In the genomic region with DNA sequence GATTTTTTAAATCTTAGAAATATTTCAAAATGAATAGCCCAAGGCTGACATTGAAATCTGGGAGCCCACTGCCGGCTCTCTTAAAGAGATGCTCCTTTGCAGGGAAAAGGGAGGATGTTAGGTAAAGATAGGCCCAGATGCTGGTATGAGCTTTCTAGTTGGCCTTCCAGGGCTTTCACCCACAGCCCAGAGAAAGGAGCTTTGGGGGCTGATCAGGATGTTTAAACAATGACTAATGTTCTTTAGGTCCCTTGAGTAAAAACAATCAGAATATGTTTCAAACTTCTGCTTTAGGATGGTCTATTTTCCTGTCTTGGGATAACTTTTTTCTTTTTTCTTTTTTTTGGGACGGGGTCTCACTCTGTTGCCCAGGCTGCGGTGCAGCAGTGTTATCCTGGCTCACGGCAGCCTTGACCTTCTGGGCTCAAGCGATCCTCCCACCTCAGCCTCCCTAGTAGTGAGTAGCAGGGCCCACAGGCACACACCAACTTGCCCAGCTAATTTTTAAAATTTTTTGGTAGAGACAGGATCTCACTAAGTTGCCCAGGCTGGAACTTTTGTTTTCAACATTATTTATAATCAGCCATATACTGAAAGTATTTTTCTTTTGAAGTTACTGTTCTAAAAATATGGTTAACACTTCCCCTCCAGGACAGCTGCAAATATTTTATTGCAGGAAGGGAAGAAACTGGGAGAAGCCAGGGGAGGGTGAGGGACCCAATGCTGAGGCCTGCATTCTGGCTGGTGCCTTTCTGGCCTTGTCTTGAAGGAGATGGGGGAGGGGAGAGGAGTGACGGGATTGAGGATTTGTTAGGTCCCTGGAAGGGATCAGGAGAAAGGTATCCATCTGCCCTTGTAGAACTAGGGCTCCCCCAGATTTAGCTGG, we compare ENCODE assay signal across 13 cellular contexts.
DNase-seq lines count a peak whose midpoint lies in the region; ATAC-seq, FAIRE-seq and TF ChIP-seq lines count a peak whose summit lies in the region.
"Had no signal": no experiment of that assay in that cellular context is flagged by ENCODE, and none has a peak within 500 bp of the region (broad histone marks: within the 10 kb centered on the region; RNA-seq: fewer than 3 reads in every experiment).

No MANE protein-coding gene starts in this region.

- H3K4me1 Mint-ChIP-seq in HFFc6 (ENCODE audit: low read depth) = peaks cover 50% of the 10 kb centered on the region
- H3K4me1 Mint-ChIP-seq in stimulated activated naive B cell treated with anti-CD40 and anti-IgM and Interleukin-4, amounts not matched to agents 10 μg/mL and 1 μg/mL and 100 μg/mL, for 72 hours = peaks cover 45 to 87% of the 10 kb centered on the region in 2 donors

- no peak overlapping the region for H3K27ac ChIP-seq in small intestine (ENCODE audit: low read depth in 1 of 2, low read length in 1 of 2)

- peaks cover 25% of the 10 kb centered on the region for H3K4me1 ChIP-seq in adipocyte (ENCODE audit: control insufficient read depth, insufficient read depth, low read length)
- H3K4me1 ChIP-seq in small intestine (ENCODE audit: control insufficient read depth in 2 of 2, insufficient read depth in 1 of 2, low read depth in 1 of 2, low read length in 1 of 2) = peaks cover 12 to 13% of the 10 kb centered on the region in 2 donors

- no peaks in the 10 kb centered on the region for H3K27me3 ChIP-seq in adipocyte (replicated peaks; ENCODE audit: control insufficient read depth, insufficient read depth, low read length)
- H3K27me3 ChIP-seq in small intestine (ENCODE audit: control insufficient read depth in 2 of 2, insufficient read depth in 2 of 2, low read length in 2 of 2) = no peaks in the 10 kb centered on the region

- ATAC-seq in stimulated activated naive B cell treated with anti-CD40 and anti-IgM and Interleukin-4, amounts not matched to agents 10 μg/mL and 1 μg/mL and 100 μg/mL, for 72 hours (replicated peaks) = no peak
- ATAC-seq in GM21528 (IDR thresholded peaks at IDR 0.05; ENCODE audit: low FRiP score, unreplicated experiment) (no peak), GM19324 (IDR thresholded peaks at IDR 0.05; ENCODE audit: low FRiP score, unreplicated experiment) (no peak)

- TF ChIP-seq CTCF in HFFc6 (IDR thresholded peaks at IDR 0.05) = no peak

- H3K9me3 ChIP-seq in adipocyte (ENCODE audit: control insufficient read depth, low read length) (no peaks in the 10 kb centered on the region), small intestine (ENCODE audit: control insufficient read depth, low read depth) (no peaks in the 10 kb centered on the region)

- no peak overlapping the region for H3K4me3 ChIP-seq in adipocyte (ENCODE audit: low read length)
- H3K4me3 ChIP-seq in iPS-11a (ENCODE audit: low read depth, low read length) = peak overlapping the region; percentile 4
- peak overlapping the region in 1 of 2 donors; percentile 65 for H3K4me3 ChIP-seq in small intestine (ENCODE audit: low read depth in 1 of 2, low read length in 2 of 2)

- H3K36me3 ChIP-seq in adipocyte (ENCODE audit: control insufficient read depth, insufficient read depth, low read length, severe bottlenecking) (no peaks in the 10 kb centered on the region), small intestine (ENCODE audit: control insufficient read depth in 2 of 2, insufficient read depth in 2 of 2, low read length in 2 of 2) (no peaks in the 10 kb centered on the region)

- DNase-seq in HFFc6 (peak; percentile 18), adipocyte (ENCODE audit: low read depth) (peak; percentile 46), small intestine (no peak), NCI-H146 (lab: John Stamatoyannopoulos, UW) (no peak)
- DNase-seq in stimulated activated naive B cell treated with anti-CD40 and anti-IgM and Interleukin-4, amounts not matched to agents 10 μg/mL and 1 μg/mL and 100 μg/mL, for 72 hours = no peak
- DNase-seq: activated CD8-positive, alpha-beta memory T cell treated with anti-CD3 and anti-CD28 coated beads, Interleukin-2, amount 50 U/mL, for 48 hours; NCI-H1092 treated with DMSO at 0.1 percent for 48 hours; stimulated activated naive CD4-positive, alpha-beta T cell treated with Interleukin-2 at 50 U/mL for 16 hours; T-helper 9 cell had no signal

- peaks cover 2% of the 10 kb centered on the region for H3K27me3 Mint-ChIP-seq in HFFc6 (ENCODE audit: insufficient read depth)
- no peaks in the 10 kb centered on the region for H3K27me3 Mint-ChIP-seq in stimulated activated naive B cell treated with anti-CD40 and anti-IgM and Interleukin-4, amounts not matched to agents 10 μg/mL and 1 μg/mL and 100 μg/mL, for 72 hours

- H3K9me3 Mint-ChIP-seq in HFFc6 = no peaks in the 10 kb centered on the region
- no peaks in the 10 kb centered on the region for H3K9me3 Mint-ChIP-seq in stimulated activated naive B cell treated with anti-CD40 and anti-IgM and Interleukin-4, amounts not matched to agents 10 μg/mL and 1 μg/mL and 100 μg/mL, for 72 hours

- H3K4me3 Mint-ChIP-seq in HFFc6 = peak overlapping the region; percentile 32; the same call in 1 of the 2 replicates
- no peak overlapping the region for H3K4me3 Mint-ChIP-seq in stimulated activated naive B cell treated with anti-CD40 and anti-IgM and Interleukin-4, amounts not matched to agents 10 μg/mL and 1 μg/mL and 100 μg/mL, for 72 hours

- H3K27ac Mint-ChIP-seq in HFFc6 = peak overlapping the region; percentile 52; the same call in 1 of the 2 replicates
- peak overlapping the region; percentile 25 for H3K27ac Mint-ChIP-seq in stimulated activated naive B cell treated with anti-CD40 and anti-IgM and Interleukin-4, amounts not matched to agents 10 μg/mL and 1 μg/mL and 100 μg/mL, for 72 hours

- no peak overlapping the region for H3K9ac ChIP-seq in adipocyte (ENCODE audit: low read length)

- 71 to 88% (median 79%) methylated on average over 6 of the region's 6 CpGs for WGBS in small intestine, 3 donors

- no peaks in the 10 kb centered on the region for H3K36me3 Mint-ChIP-seq in HFFc6 (ENCODE audit: low read depth)
- peaks cover 15 to 23% of the 10 kb centered on the region in 2 donors for H3K36me3 Mint-ChIP-seq in stimulated activated naive B cell treated with anti-CD40 and anti-IgM and Interleukin-4, amounts not matched to agents 10 μg/mL and 1 μg/mL and 100 μg/mL, for 72 hours

- no peak for FAIRE-seq in small intestine (lab: Jason Lieb, UNC)
- FAIRE-seq: G401.6 had no signal

Comparison
In these comparisons a context has a peak if more than half of its experiments do, and no peak if none do; other contexts are left out.
1. DNase-seq: peak in HFFc6 (single experiment) and adipocyte (single experiment); none in stimulated activated naive B cell treated with anti-CD40 and anti-IgM and Interleukin-4, amounts not matched to agents 10 μg/mL and 1 μg/mL and 100 μg/mL, for 72 hours (single experiment), small intestine (single experiment) and NCI-H146 (single experiment).